ENCODE assay signal across 10 cellular contexts in the genomic region with DNA sequence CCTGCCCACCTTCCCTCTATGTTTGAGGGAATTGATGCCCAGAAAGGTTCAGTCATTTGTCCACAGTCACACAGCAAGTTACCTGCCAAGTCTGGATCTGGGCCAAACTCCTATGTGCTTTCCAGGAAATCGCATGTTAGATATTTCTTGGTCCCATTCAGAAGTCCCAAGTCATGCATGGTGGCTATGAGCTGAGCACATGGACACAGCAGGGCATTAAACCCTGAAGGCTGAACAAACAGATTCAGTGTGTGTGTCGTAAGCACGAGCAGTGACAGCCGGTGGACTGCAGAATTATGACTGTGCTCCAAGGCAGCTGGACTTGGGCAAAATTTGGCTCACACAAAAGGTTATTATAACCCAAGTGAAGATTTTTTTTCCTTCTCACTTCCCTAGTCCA. TPM values are rescaled to one million over a fixed set of nuclear protein-coding genes. Genes with fewer than 3 reads are reported as not detected.
DNase-seq lines count a peak whose midpoint lies in the region; ATAC-seq and TF ChIP-seq lines count a peak whose summit lies in the region.
"Had no signal": no experiment of that assay in that cellular context is flagged by ENCODE, and none has a peak within 500 bp of the region (broad histone marks: within the 10 kb centered on the region; RNA-seq: fewer than 3 reads in every experiment).

No MANE protein-coding gene starts in this region.

- DNase-seq in HT1080 (ENCODE audit: low read depth) (peak; percentile 51), SHP77 treated with DMSO at 0.1 percent for 48 hours (lab: John Stamatoyannopoulos, UW) (peak; percentile 80), globus pallidus (ENCODE audit: low spot score) (peak; percentile 59), spleen (no peak)
- no peak for DNase-seq in activated CD4-positive, alpha-beta T cell treated with anti-CD3 and anti-CD28 coated beads, Interleukin-2, amount 50 U/mL, for 48 hours
- DNase-seq in activated CD4-positive, alpha-beta T cell treated with anti-CD3 and anti-CD28 coated beads for 1 hour, result no peak
- DNase-seq: activated CD4-positive, alpha-beta T cell treated with anti-CD3 and anti-CD28 coated beads for 36 hours; retina had no signal

- H3K36me3 ChIP-seq in spleen, result no peaks in the 10 kb centered on the region

- ATAC-seq in GM18498 (IDR thresholded peaks at IDR 0.05; ENCODE audit: unreplicated experiment) (no peak), HG03196 (IDR thresholded peaks at IDR 0.05; ENCODE audit: unreplicated experiment) (no peak)
- ATAC-seq: activated CD4-positive, alpha-beta T cell treated with anti-CD3 and anti-CD28 coated beads for 36 hours had no signal

- H3K4me1 ChIP-seq in spleen, result peaks cover 0 to 46% (median 6%) of the 10 kb centered on the region in 6 donors

- no peak for TF ChIP-seq CTCF in spleen (IDR thresholded peaks at IDR 0.05 in 8 of 11, conservative IDR thresholded peaks at IDR 0.05 in 3 of 11)

- TF ChIP-seq POLR2A in spleen (IDR thresholded peaks at IDR 0.05), result no peak

- no peaks in the 10 kb centered on the region for H3K27me3 ChIP-seq in spleen (replicated peaks in 1 of 7)

- no peak overlapping the region for H3K4me3 ChIP-seq in spleen

- WGBS in spleen, 5 donors, result 42 to 82% (median 56%) methylated on average over 4 of the region's 4 CpGs

- intact Hi-C loops in spleen (cut with DNase I; ENCODE audit: low total_unique reads), result no loop called here

- H3K9me3 ChIP-seq in spleen, result no peaks in the 10 kb centered on the region

- peak overlapping the region in 5 of 8 donors; percentile 23 to 60 (median 48) for H3K27ac ChIP-seq in spleen

RNA-seq across cellular contexts. Expression of gene SLC6A6, which starts 11.4 kb away (rescaled TPM):
- total RNA-seq in HT1080 (2014; rRNA removed; shearing (Covaris generic)), result 36.3 and 40.1 TPM in 2 replicates
- polyA plus RNA-seq in HT1080 (2015; cell fraction: cytosol; rRNA removed), result 23.8 and 30.5 TPM in 2 replicates
- 99.9 and 112 TPM in 2 replicates for polyA plus RNA-seq in HT1080 (2015; cell fraction: nucleus; rRNA removed)
- 100 to 1,000 TPM in 6 of 7 donors, 10 to 100 TPM in 1; 75.4 to 150 (median 128) TPM for total RNA-seq in spleen
- 10 to 100 TPM in 1 of 3 donors, 1 to 10 TPM in 2; 3.4 to 14.2 (median 3.9) TPM for polyA plus RNA-seq in spleen

Comparison
In these comparisons a context has a peak if more than half of its experiments do, and no peak if none do; other contexts are left out.
1. DNase-seq: peak in HT1080 (single experiment), SHP77 treated with DMSO at 0.1 percent for 48 hours (single experiment) and globus pallidus (single experiment); none in spleen (single experiment), activated CD4-positive, alpha-beta T cell treated with anti-CD3 and anti-CD28 coated beads, Interleukin-2, amount 50 U/mL, for 48 hours (0 of 2) and activated CD4-positive, alpha-beta T cell treated with anti-CD3 and anti-CD28 coated beads for 1 hour (single experiment).